ENCODE assay signal across 21 cellular contexts in the genomic region with DNA sequence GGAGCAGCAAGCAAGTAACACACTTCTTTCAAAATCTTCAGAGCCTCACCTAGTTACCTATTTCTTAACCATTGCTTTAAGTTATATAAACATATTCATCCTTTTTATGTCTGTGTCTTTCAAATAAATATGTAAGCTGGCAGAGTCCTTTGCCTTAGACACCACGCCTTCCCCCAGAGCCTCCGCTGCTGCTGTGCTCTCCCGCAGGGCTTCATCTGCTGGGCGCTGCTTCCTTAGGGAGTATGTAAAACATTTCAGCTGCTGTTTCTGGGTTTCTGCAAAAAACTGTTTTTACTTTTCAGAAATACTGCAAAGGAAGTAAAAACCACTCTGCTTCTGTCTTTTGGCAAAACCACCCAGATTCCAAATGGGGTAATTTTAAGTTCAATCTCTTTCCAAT.
A peak's percentile ranks its signal among the peaks of the same experiment; 100 is the strongest.
DNase-seq lines count a peak whose midpoint lies in the region; ATAC-seq and TF ChIP-seq lines count a peak whose summit lies in the region.
"Had no signal": no experiment of that assay in that cellular context is flagged by ENCODE, and none has a peak within 500 bp of the region (broad histone marks: within the 10 kb centered on the region; RNA-seq: fewer than 3 reads in every experiment).

No MANE protein-coding gene starts in this region.

- peak overlapping the region; percentile 89 for H3K27ac Mint-ChIP-seq in activated naive CD4-positive, alpha-beta T cell treated with anti-CD3 and anti-CD28 coated beads, Interleukin-2, amount 10 ng/mL, durations not matched to agents 7 days and 5 days
- H3K27ac Mint-ChIP-seq in activated CD8-positive, alpha-beta T cell treated with anti-CD3 and anti-CD28 coated beads for 36 hours = peak overlapping the region; percentile 88
- peak overlapping the region; percentile 47 to 83 (median 67) for H3K27ac Mint-ChIP-seq in immature natural killer cell
- peak overlapping the region; percentile 14 to 94 for H3K27ac Mint-ChIP-seq in stimulated activated naive CD8-positive, alpha-beta T cell treated with anti-CD3 and anti-CD28 coated beads, Interleukin-15, amount 100 ng/mL, for 72 hours

- TF ChIP-seq CTCF in activated CD8-positive, alpha-beta T cell treated with anti-CD3 and anti-CD28 coated beads for 36 hours (IDR thresholded peaks at IDR 0.05) = no peak

- CTCF ChIA-PET in activated naive CD4-positive, alpha-beta T cell treated with anti-CD3 and anti-CD28 coated beads, Interleukin-2, amount 10 ng/mL, durations not matched to agents 7 days and 5 days (lab: Charles Lee) = interaction anchor here (1.4 to 3.1 kb wide), 3 partner anchors 12 to 17 kb away, joined by 6 to 12 read pairs (median 6); no protein-coding TSS in a partner anchor
- CTCF ChIA-PET in activated CD8-positive, alpha-beta T cell treated with anti-CD3 and anti-CD28 coated beads for 36 hours (lab: Charles Lee) = interaction anchor here (0.9 to 5.6 kb wide), 5 partner anchors 8 to 131 kb away, joined by 3 to 38 read pairs (median 5); no protein-coding TSS in a partner anchor

- no peak for DNase-seq in activated naive CD4-positive, alpha-beta T cell treated with anti-CD3 and anti-CD28 coated beads, Interleukin-2, amount 10 ng/mL, durations not matched to agents 7 days and 5 days
- DNase-seq in activated naive CD4-positive, alpha-beta T cell treated with Interleukin-2 at 50 U/mL for 16 hours = no peak
- DNase-seq in activated CD8-positive, alpha-beta T cell treated with anti-CD3 and anti-CD28 coated beads for 36 hours = no peak
- DNase-seq in immature natural killer cell = no peak
- DNase-seq in stimulated activated naive CD8-positive, alpha-beta T cell treated with anti-CD3 and anti-CD28 coated beads, Interleukin-15, amount 100 ng/mL, for 72 hours = no peak
- no peak for DNase-seq in hepatic stellate cell (ENCODE audit: low spot score)
- DNase-seq in sciatic nerve (ENCODE audit: low spot score) = no peak
- no peak for DNase-seq in activated effector memory CD4-positive, alpha-beta T cell treated with anti-CD3 and anti-CD28 coated beads, Interleukin-2, amount 50 U/mL, for 16 hours
- DNase-seq: activated CD4-positive, CD25-positive, alpha-beta regulatory T cell treated with anti-CD3 and anti-CD28 coated beads, Interleukin-2, amount 50 U/mL, for 72 hours; activated T-cell treated with anti-CD3 and anti-CD28 coated beads, Interleukin-2, amount 50 U/mL, for 1 hour; aorta; Calu3; EL; GM23248; hypothalamus; kidney; mesendoderm; NCI-H1417; SHP77 treated with DMSO at 0.1 percent for 48 hours; T-helper 9 cell; trophoblast cell had no signal

- POLR2A ChIA-PET in activated CD8-positive, alpha-beta T cell treated with anti-CD3 and anti-CD28 coated beads for 36 hours (lab: Charles Lee) = interaction anchor here (0.7 to 2.8 kb wide), 7 partner anchors 8 to 143 kb away, joined by 3 to 11 read pairs (median 3); partner anchors contain the start of gene CDC42SE2

- H3K9me3 Mint-ChIP-seq in activated naive CD4-positive, alpha-beta T cell treated with anti-CD3 and anti-CD28 coated beads, Interleukin-2, amount 10 ng/mL, durations not matched to agents 7 days and 5 days = peaks cover 5% of the 10 kb centered on the region
- peaks cover 11% of the 10 kb centered on the region for H3K9me3 Mint-ChIP-seq in activated CD8-positive, alpha-beta T cell treated with anti-CD3 and anti-CD28 coated beads for 36 hours
- peaks cover 0 to 7% (median 3%) of the 10 kb centered on the region in 6 donors for H3K9me3 Mint-ChIP-seq in immature natural killer cell
- H3K9me3 Mint-ChIP-seq in stimulated activated naive CD8-positive, alpha-beta T cell treated with anti-CD3 and anti-CD28 coated beads, Interleukin-15, amount 100 ng/mL, for 72 hours = peaks cover 10 to 22% of the 10 kb centered on the region in 2 donors

- H3K27me3 Mint-ChIP-seq in activated naive CD4-positive, alpha-beta T cell treated with anti-CD3 and anti-CD28 coated beads, Interleukin-2, amount 10 ng/mL, durations not matched to agents 7 days and 5 days = no peaks in the 10 kb centered on the region
- H3K27me3 Mint-ChIP-seq in activated CD8-positive, alpha-beta T cell treated with anti-CD3 and anti-CD28 coated beads for 36 hours = no peaks in the 10 kb centered on the region
- peaks cover 2 to 26% (median 23%) of the 10 kb centered on the region in 3 donors for H3K27me3 Mint-ChIP-seq in immature natural killer cell (ENCODE audit: low read depth in 3 of 3)
- no peaks in the 10 kb centered on the region for H3K27me3 Mint-ChIP-seq in stimulated activated naive CD8-positive, alpha-beta T cell treated with anti-CD3 and anti-CD28 coated beads, Interleukin-15, amount 100 ng/mL, for 72 hours

- H3K4me3 Mint-ChIP-seq in activated naive CD4-positive, alpha-beta T cell treated with anti-CD3 and anti-CD28 coated beads, Interleukin-2, amount 10 ng/mL, durations not matched to agents 7 days and 5 days = no peak overlapping the region
- H3K4me3 Mint-ChIP-seq in activated CD8-positive, alpha-beta T cell treated with anti-CD3 and anti-CD28 coated beads for 36 hours = no peak overlapping the region
- H3K4me3 Mint-ChIP-seq in immature natural killer cell = no peak overlapping the region
- peak overlapping the region in 1 of 2 donors; percentile 48 for H3K4me3 Mint-ChIP-seq in stimulated activated naive CD8-positive, alpha-beta T cell treated with anti-CD3 and anti-CD28 coated beads, Interleukin-15, amount 100 ng/mL, for 72 hours

- peaks cover 81% of the 10 kb centered on the region for H3K36me3 Mint-ChIP-seq in activated naive CD4-positive, alpha-beta T cell treated with anti-CD3 and anti-CD28 coated beads, Interleukin-2, amount 10 ng/mL, durations not matched to agents 7 days and 5 days
- peaks cover 75% of the 10 kb centered on the region for H3K36me3 Mint-ChIP-seq in activated CD8-positive, alpha-beta T cell treated with anti-CD3 and anti-CD28 coated beads for 36 hours (ENCODE audit: low read depth)
- peaks cover 33 to 53% (median 37%) of the 10 kb centered on the region in 3 donors for H3K36me3 Mint-ChIP-seq in immature natural killer cell

- no peak for ATAC-seq in activated CD8-positive, alpha-beta T cell treated with anti-CD3 and anti-CD28 coated beads for 36 hours
- no peak for ATAC-seq in stimulated activated naive CD8-positive, alpha-beta T cell treated with anti-CD3 and anti-CD28 coated beads, Interleukin-15, amount 100 ng/mL, for 72 hours
- ATAC-seq in sciatic nerve = no peak

- H3K4me1 Mint-ChIP-seq in activated naive CD4-positive, alpha-beta T cell treated with anti-CD3 and anti-CD28 coated beads, Interleukin-2, amount 10 ng/mL, durations not matched to agents 7 days and 5 days = peaks cover 63% of the 10 kb centered on the region
- peaks cover 69% of the 10 kb centered on the region for H3K4me1 Mint-ChIP-seq in activated CD8-positive, alpha-beta T cell treated with anti-CD3 and anti-CD28 coated beads for 36 hours (ENCODE audit: low read depth)
- peaks cover 16 to 60% of the 10 kb centered on the region in 2 donors for H3K4me1 Mint-ChIP-seq in immature natural killer cell
- H3K4me1 Mint-ChIP-seq in stimulated activated naive CD8-positive, alpha-beta T cell treated with anti-CD3 and anti-CD28 coated beads, Interleukin-15, amount 100 ng/mL, for 72 hours = peaks cover 76% of the 10 kb centered on the region

- intact Hi-C loops in activated CD8-positive, alpha-beta T cell treated with anti-CD3 and anti-CD28 coated beads for 36 hours (cut with micrococcal nuclease) = loop anchor here (2.0 kb wide), 1 partner anchor 18 kb away; no protein-coding TSS in a partner anchor
- intact Hi-C loops in sciatic nerve (cut with DNase I) = no loop called here
